Comparison of ENCODE assay signal across 8 cellular contexts in genomic region chr21:46188226-46189212, GRCh38. TPM values are rescaled to one million over a fixed set of nuclear protein-coding genes. Genes with fewer than 3 reads are reported as not detected.
DNase-seq lines count a peak whose midpoint lies in the region; ATAC-seq and TF ChIP-seq lines count a peak whose summit lies in the region.

No MANE protein-coding gene starts in this region.

- in situ Hi-C loops in G401 (cut with HindIII; ENCODE audit: low sequenced_read_pairs): no loop called here

- H3K27ac ChIP-seq in esophagus squamous epithelium: peak overlapping the region; percentile 46 to 83 (median 76)

- no peak for TF ChIP-seq CTCF in esophagus squamous epithelium (IDR thresholded peaks at IDR 0.05)
- TF ChIP-seq CTCF in neural crest cell (conservative IDR thresholded peaks at IDR 0.05): no peak

- 54 to 57% methylated on average over 17 of the region's 17 CpGs for WGBS in esophagus squamous epithelium, 2 donors

- H3K27me3 ChIP-seq in esophagus squamous epithelium: no peaks in the 10 kb centered on the region

- peaks cover 60% of the 10 kb centered on the region for H3K4me1 Mint-ChIP-seq in neural crest cell
- H3K4me1 Mint-ChIP-seq in activated naive CD8-positive, alpha-beta T cell treated with anti-CD3 and anti-CD28 coated beads for 36 hours: peaks cover 12% of the 10 kb centered on the region
- peaks cover 6% of the 10 kb centered on the region for H3K4me1 Mint-ChIP-seq in T-helper 2 cell treated with Interferon-gamma antibody and Interleukin-4, amounts not matched to agents 5 μg/mL and 100 μg/mL, for 36 hours (ENCODE audit: low read depth)

- DNase-seq in H4 (ENCODE audit: low spot score): peak; percentile 49
- DNase-seq in OCI-M2 (lab: John Stamatoyannopoulos, UW; ENCODE audit: unreplicated experiment): peak; percentile 73
- DNase-seq in esophagus squamous epithelium (lab: John Stamatoyannopoulos, UW): no peak
- DNase-seq in neural crest cell (ENCODE audit: low read depth, low spot score): no peak
- no peak for DNase-seq in activated naive CD8-positive, alpha-beta T cell treated with anti-CD3 and anti-CD28 coated beads for 36 hours
- DNase-seq in T-helper 2 cell treated with Interferon-gamma antibody and Interleukin-4, amounts not matched to agents 5 μg/mL and 100 μg/mL, for 36 hours (ENCODE audit: low spot score): no peak
- DNase-seq in G401 (ENCODE audit: low spot score): no peak

- H3K4me1 ChIP-seq in esophagus squamous epithelium: peaks cover 0 to 41% (median 15%) of the 10 kb centered on the region in 3 donors

- peaks cover 0 to 45% (median 2%) of the 10 kb centered on the region in 3 donors for H3K36me3 ChIP-seq in esophagus squamous epithelium

- intact Hi-C loops in esophagus squamous epithelium (cut with DNase I): no loop called here

- H3K36me3 Mint-ChIP-seq in neural crest cell (ENCODE audit: low read depth): peaks cover 17% of the 10 kb centered on the region
- H3K36me3 Mint-ChIP-seq in activated naive CD8-positive, alpha-beta T cell treated with anti-CD3 and anti-CD28 coated beads for 36 hours: peaks cover 3% of the 10 kb centered on the region
- H3K36me3 Mint-ChIP-seq in T-helper 2 cell treated with Interferon-gamma antibody and Interleukin-4, amounts not matched to agents 5 μg/mL and 100 μg/mL, for 36 hours (ENCODE audit: low read depth): peaks cover 3% of the 10 kb centered on the region

- no peak for ATAC-seq in GM19328 (IDR thresholded peaks at IDR 0.05; ENCODE audit: unreplicated experiment)

- H3K9me3 ChIP-seq in esophagus squamous epithelium: no peaks in the 10 kb centered on the region

- no peaks in the 10 kb centered on the region for H3K9me3 Mint-ChIP-seq in neural crest cell
- no peaks in the 10 kb centered on the region for H3K9me3 Mint-ChIP-seq in activated naive CD8-positive, alpha-beta T cell treated with anti-CD3 and anti-CD28 coated beads for 36 hours
- no peaks in the 10 kb centered on the region for H3K9me3 Mint-ChIP-seq in T-helper 2 cell treated with Interferon-gamma antibody and Interleukin-4, amounts not matched to agents 5 μg/mL and 100 μg/mL, for 36 hours

- peak overlapping the region; percentile 58 for H3K4me3 Mint-ChIP-seq in neural crest cell
- no peak overlapping the region for H3K4me3 Mint-ChIP-seq in activated naive CD8-positive, alpha-beta T cell treated with anti-CD3 and anti-CD28 coated beads for 36 hours
- no peak overlapping the region for H3K4me3 Mint-ChIP-seq in T-helper 2 cell treated with Interferon-gamma antibody and Interleukin-4, amounts not matched to agents 5 μg/mL and 100 μg/mL, for 36 hours

- H3K27ac Mint-ChIP-seq in neural crest cell (ENCODE audit: unreplicated experiment): peak overlapping the region; percentile 85
- no peak overlapping the region for H3K27ac Mint-ChIP-seq in activated naive CD8-positive, alpha-beta T cell treated with anti-CD3 and anti-CD28 coated beads for 36 hours
- H3K27ac Mint-ChIP-seq in T-helper 2 cell treated with Interferon-gamma antibody and Interleukin-4, amounts not matched to agents 5 μg/mL and 100 μg/mL, for 36 hours: no peak overlapping the region

- TF ChIP-seq POLR2A in esophagus squamous epithelium (IDR thresholded peaks at IDR 0.05): no peak

- no peaks in the 10 kb centered on the region for H3K27me3 Mint-ChIP-seq in neural crest cell (ENCODE audit: low read depth)
- no peaks in the 10 kb centered on the region for H3K27me3 Mint-ChIP-seq in activated naive CD8-positive, alpha-beta T cell treated with anti-CD3 and anti-CD28 coated beads for 36 hours
- no peaks in the 10 kb centered on the region for H3K27me3 Mint-ChIP-seq in T-helper 2 cell treated with Interferon-gamma antibody and Interleukin-4, amounts not matched to agents 5 μg/mL and 100 μg/mL, for 36 hours (ENCODE audit: low read depth)

- no peak overlapping the region for H3K4me3 ChIP-seq in esophagus squamous epithelium

RNA-seq across cellular contexts. Expression of gene SPATC1L, which starts 4.3 kb away (rescaled TPM):
- 0.31 and 2.7 TPM in 2 replicates for total RNA-seq in H4 (2014; rRNA removed; shearing (Covaris generic))
- total RNA-seq in esophagus squamous epithelium (1 to 10 TPM; 4.0 to 7.2 (median 6.3) TPM), neural crest cell (27.5 and 28.1 TPM in 2 replicates)
- 1 to 10 TPM; 6.3 to 6.9 TPM for total RNA-seq in activated naive CD8-positive, alpha-beta T cell treated with anti-CD3 and anti-CD28 coated beads for 36 hours
- 5.9 and 11.2 TPM in 2 replicates for total RNA-seq in G401 (2014; rRNA removed; shearing (Covaris generic))

RNA-seq across cellular contexts. Expression of gene FTCD, which starts 33.1 kb away (rescaled TPM):
- total RNA-seq in H4 (2014; rRNA removed; shearing (Covaris generic)): 0.41 TPM in 1 of 2 replicates, not detected in the other
- not detected for total RNA-seq in esophagus squamous epithelium
- total RNA-seq in neural crest cell: 1.4 and 1.8 TPM in 2 replicates
- under 1 TPM in 1 of 2 experiments, not detected in 1; 0.43 TPM for total RNA-seq in activated naive CD8-positive, alpha-beta T cell treated with anti-CD3 and anti-CD28 coated beads for 36 hours
- total RNA-seq in G401 (2014; rRNA removed; shearing (Covaris generic)): 1.1 TPM in 1 of 2 replicates, not detected in the other

RNA-seq across cellular contexts. Expression of gene LSS, which starts 40.1 kb away (rescaled TPM):
- total RNA-seq in H4 (2014; rRNA removed; shearing (Covaris generic)): 27.1 and 46.4 TPM in 2 replicates
- total RNA-seq in esophagus squamous epithelium (100 to 1,000 TPM in 3 of 4 donors, 10 to 100 TPM in 1; 55.5 to 131 (median 115) TPM), neural crest cell (218 and 225 TPM in 2 replicates)
- 10 to 100 TPM; 15.8 to 16.7 TPM for total RNA-seq in activated naive CD8-positive, alpha-beta T cell treated with anti-CD3 and anti-CD28 coated beads for 36 hours
- total RNA-seq in G401 (2014; rRNA removed; shearing (Covaris generic)): 59.4 and 66.8 TPM in 2 replicates

Comparison
In these comparisons a context has a peak if more than half of its experiments do, and no peak if none do; other contexts are left out.
1. DNase-seq: peak in H4 (single experiment) and OCI-M2 (single experiment); none in esophagus squamous epithelium (single experiment), neural crest cell (single experiment), activated naive CD8-positive, alpha-beta T cell treated with anti-CD3 and anti-CD28 coated beads for 36 hours (single experiment), T-helper 2 cell treated with Interferon-gamma antibody and Interleukin-4, amounts not matched to agents 5 μg/mL and 100 μg/mL, for 36 hours (single experiment) and G401 (single experiment).